ENCODE assay signal across 1 cellular context in genomic region chr5:132905938-132906337, GRCh38.
TF ChIP-seq lines count a peak whose summit lies in the region.

No MANE protein-coding gene starts in this region.

TF ChIP-seq in HepG2, 621 proteins besides CTCF, POLR2A, EP300 and RAD21 (continued from another document and continues in another):
- no peak for TF ChIP-seq PBX2 (CRISPR knock-in tag; IDR thresholded peaks at IDR 0.05)
- no peak for TF ChIP-seq ZBTB14 (CRISPR knock-in tag; IDR thresholded peaks at IDR 0.05)
- TF ChIP-seq ZNF775 (CRISPR knock-in tag; IDR thresholded peaks at IDR 0.05; ENCODE audit: borderline replicate concordance), result no peak
- no peak for TF ChIP-seq SRSF1 (optimal IDR thresholded peaks at IDR 0.05; ENCODE audit: low read depth, low read length)
- TF ChIP-seq ZNF574 (CRISPR knock-in tag; IDR thresholded peaks at IDR 0.05), result no peak
- peak; percentile 90 for TF ChIP-seq FOXK1 (CRISPR knock-in tag; IDR thresholded peaks at IDR 0.05; ENCODE audit: borderline replicate concordance, low read depth)
- TF ChIP-seq MED1 (CRISPR knock-in tag; IDR thresholded peaks at IDR 0.05), result 0 out of 2 replicates have a peak, but pooled peaks have one; percentile 27
- TF ChIP-seq TRIM24 (CRISPR knock-in tag; IDR thresholded peaks at IDR 0.05), result no peak
- no peak for TF ChIP-seq ZBTB38 (CRISPR knock-in tag; IDR thresholded peaks at IDR 0.05)
- TF ChIP-seq ZBTB49 (CRISPR knock-in tag; IDR thresholded peaks at IDR 0.05; ENCODE audit: borderline replicate concordance), result no peak
- TF ChIP-seq ZBTB2 (CRISPR knock-in tag; IDR thresholded peaks at IDR 0.05; ENCODE audit: low read depth), result no peak
- no peak for TF ChIP-seq ZNF33A (CRISPR knock-in tag; IDR thresholded peaks at IDR 0.05; ENCODE audit: borderline replicate concordance)
- TF ChIP-seq ZNF605 (CRISPR knock-in tag; IDR thresholded peaks at IDR 0.05), result no peak
- no peak for TF ChIP-seq TSC22D2 (CRISPR knock-in tag; IDR thresholded peaks at IDR 0.05; ENCODE audit: borderline replicate concordance)
- no peak for TF ChIP-seq ZBTB26 (CRISPR knock-in tag; IDR thresholded peaks at IDR 0.05; ENCODE audit: borderline replicate concordance)
- no peak for TF ChIP-seq TRIM22 (IDR thresholded peaks at IDR 0.05)
- TF ChIP-seq GATAD2A (CRISPR knock-in tag; IDR thresholded peaks at IDR 0.05), result peak; percentile 87
- no peak for TF ChIP-seq ZNF782 (CRISPR knock-in tag; IDR thresholded peaks at IDR 0.05; ENCODE audit: borderline replicate concordance)
- no peak for TF ChIP-seq ZNF607 (CRISPR knock-in tag; IDR thresholded peaks at IDR 0.05; ENCODE audit: borderline replicate concordance)
- TF ChIP-seq ZNF446 (CRISPR knock-in tag; IDR thresholded peaks at IDR 0.05), result no peak
- TF ChIP-seq SIX4 (CRISPR knock-in tag; IDR thresholded peaks at IDR 0.05), result no peak
- no peak for TF ChIP-seq SMAD9 (CRISPR knock-in tag; IDR thresholded peaks at IDR 0.05)
- peak; percentile 57; the same call in 1 of the 2 replicates for TF ChIP-seq ELF3 (CRISPR knock-in tag; IDR thresholded peaks at IDR 0.05)
- TF ChIP-seq ZNF766 (CRISPR knock-in tag; IDR thresholded peaks at IDR 0.05; ENCODE audit: borderline replicate concordance), result no peak
- no peak for TF ChIP-seq HOXA3 (CRISPR knock-in tag; IDR thresholded peaks at IDR 0.05)
- TF ChIP-seq ZNF564 (CRISPR knock-in tag; IDR thresholded peaks at IDR 0.05), result no peak
- TF ChIP-seq THAP11 (CRISPR knock-in tag; IDR thresholded peaks at IDR 0.05), result 0 out of 2 replicates have a peak, but pooled peaks have one; percentile 25
- TF ChIP-seq HOMEZ (CRISPR knock-in tag; IDR thresholded peaks at IDR 0.05; ENCODE audit: low read depth), result 0 out of 2 replicates have a peak, but pooled peaks have one; percentile 16
- TF ChIP-seq ZNF780A (CRISPR knock-in tag; IDR thresholded peaks at IDR 0.05), result no peak
- TF ChIP-seq MED13 (CRISPR knock-in tag; IDR thresholded peaks at IDR 0.05), result no peak
- no peak for TF ChIP-seq CHCHD3 (CRISPR knock-in tag; IDR thresholded peaks at IDR 0.05)
- TF ChIP-seq IKZF5 (CRISPR knock-in tag; IDR thresholded peaks at IDR 0.05), result no peak
- no peak for TF ChIP-seq ZMYM3 (CRISPR knock-in tag; IDR thresholded peaks at IDR 0.05)
- no peak for TF ChIP-seq CBX2 (IDR thresholded peaks at IDR 0.05; ENCODE audit: low read depth, low read length)
- no peak for TF ChIP-seq CBX2 (CRISPR knock-in tag; IDR thresholded peaks at IDR 0.05; ENCODE audit: low read depth)
- no peak for TF ChIP-seq NFE2L1 (CRISPR knock-in tag; IDR thresholded peaks at IDR 0.05; ENCODE audit: borderline replicate concordance)
- TF ChIP-seq THYN1 (CRISPR knock-in tag; IDR thresholded peaks at IDR 0.05; ENCODE audit: borderline replicate concordance, low read depth), result no peak
- TF ChIP-seq KDM1A (CRISPR knock-in tag; IDR thresholded peaks at IDR 0.05), result no peak
- TF ChIP-seq PRDM10 (CRISPR knock-in tag; IDR thresholded peaks at IDR 0.05; ENCODE audit: low read depth), result peak; percentile 81; the same call in 1 of the 2 replicates
- TF ChIP-seq TARDBP (CRISPR knock-in tag; IDR thresholded peaks at IDR 0.05), result no peak
- no peak for TF ChIP-seq E2F5 (CRISPR knock-in tag; conservative IDR thresholded peaks at IDR 0.05)
- no peak for TF ChIP-seq ZBTB42 (CRISPR knock-in tag; IDR thresholded peaks at IDR 0.05)
- TF ChIP-seq PRPF4 (IDR thresholded peaks at IDR 0.05; ENCODE audit: low read depth, low read length, poor library complexity, severe bottlenecking), result no peak
- no peak for TF ChIP-seq ZC3H4 (CRISPR knock-in tag; IDR thresholded peaks at IDR 0.05; ENCODE audit: borderline replicate concordance)
- no peak for TF ChIP-seq SP1 (IDR thresholded peaks at IDR 0.05)
- no peak for TF ChIP-seq SP1 (CRISPR knock-in tag; IDR thresholded peaks at IDR 0.05)
- TF ChIP-seq ZNF660 (CRISPR knock-in tag; IDR thresholded peaks at IDR 0.05; ENCODE audit: borderline replicate concordance, low read depth), result no peak
- TF ChIP-seq ZNF274 (CRISPR knock-in tag; IDR thresholded peaks at IDR 0.05), result no peak
- TF ChIP-seq HDAC1 (CRISPR knock-in tag; IDR thresholded peaks at IDR 0.05), result no peak
